In genomic region chr19:3985643-3986259, GRCh38 we compare ENCODE assay signal across 1 cellular context.
TF ChIP-seq lines count a peak whose summit lies in the region.

No MANE protein-coding gene starts in this region.

TF ChIP-seq in endothelial cell of umbilical vein, 7 proteins besides CTCF, POLR2A, EP300 and RAD21:
- TF ChIP-seq MYC (IDR thresholded peaks at IDR 0.05; ENCODE audit: low read depth, low read length) (no peak), JUN (IDR thresholded peaks at IDR 0.05; ENCODE audit: borderline replicate concordance, insufficient read depth, insufficient read length, low read depth) (no peak), GATA2 (IDR thresholded peaks at IDR 0.05; ENCODE audit: insufficient read depth, insufficient read length, low read depth, low read length) (no peak)
TF ChIP-seq in endothelial cell of umbilical vein: peak in this region for 0.
